8 cellular contexts compared by ENCODE assay signal in genomic region chr10:62016477-62017140, GRCh38.
DNase-seq lines count a peak whose midpoint lies in the region; ATAC-seq and TF ChIP-seq lines count a peak whose summit lies in the region.

No MANE protein-coding gene starts in this region.

- peaks cover 60% of the 10 kb centered on the region for H3K36me3 Mint-ChIP-seq in stimulated activated naive CD8-positive, alpha-beta T cell treated with anti-CD3 and anti-CD28 coated beads, Interleukin-15, Interleukin-2, amounts not matched to agents 100 ng/mL and 50 ng/mL, for 24 hours (ENCODE audit: low read depth)

- peaks cover 9% of the 10 kb centered on the region for H3K9me3 Mint-ChIP-seq in stimulated activated naive CD8-positive, alpha-beta T cell treated with anti-CD3 and anti-CD28 coated beads, Interleukin-15, Interleukin-2, amounts not matched to agents 100 ng/mL and 50 ng/mL, for 24 hours

- H3K4me1 Mint-ChIP-seq in stimulated activated naive CD8-positive, alpha-beta T cell treated with anti-CD3 and anti-CD28 coated beads, Interleukin-15, Interleukin-2, amounts not matched to agents 100 ng/mL and 50 ng/mL, for 24 hours (ENCODE audit: low read depth): peaks cover 54% of the 10 kb centered on the region

- H3K4me3 ChIP-seq in esophagus muscularis mucosa (no peak overlapping the region), vagina (no peak overlapping the region), body of pancreas (no peak overlapping the region)

- H3K36me3 ChIP-seq in esophagus muscularis mucosa: peaks cover 0 to 3% (median 0%) of the 10 kb centered on the region in 4 donors
- H3K36me3 ChIP-seq in vagina: no peaks in the 10 kb centered on the region
- no peaks in the 10 kb centered on the region for H3K36me3 ChIP-seq in body of pancreas (replicated peaks in 1 of 2; ENCODE audit: insufficient read depth in 1 of 2, low read depth in 2 of 2)

- intact Hi-C loops in esophagus muscularis mucosa (cut with DNase I): no loop called here
- intact Hi-C loops in vagina (cut with DNase I): no loop called here
- intact Hi-C loops in body of pancreas (cut with DNase I): no loop called here

- TF ChIP-seq CTCF in esophagus muscularis mucosa (IDR thresholded peaks at IDR 0.05): no peak
- no peak for TF ChIP-seq CTCF in vagina (IDR thresholded peaks at IDR 0.05)
- TF ChIP-seq CTCF in GM13977 (IDR thresholded peaks at IDR 0.05; ENCODE audit: extremely low read depth, insufficient read depth, missing control alignments): no peak
- no peak for TF ChIP-seq CTCF in body of pancreas (IDR thresholded peaks at IDR 0.05)

- H3K27ac Mint-ChIP-seq in stimulated activated naive CD8-positive, alpha-beta T cell treated with anti-CD3 and anti-CD28 coated beads, Interleukin-15, Interleukin-2, amounts not matched to agents 100 ng/mL and 50 ng/mL, for 24 hours: peak overlapping the region; percentile 83

- H3K27me3 Mint-ChIP-seq in stimulated activated naive CD8-positive, alpha-beta T cell treated with anti-CD3 and anti-CD28 coated beads, Interleukin-15, Interleukin-2, amounts not matched to agents 100 ng/mL and 50 ng/mL, for 24 hours: no peaks in the 10 kb centered on the region

- H3K27ac ChIP-seq in esophagus muscularis mucosa (replicated peaks in 1 of 4) (peak overlapping the region; percentile 64 to 80 (median 78)), vagina (peak overlapping the region; percentile 35), body of pancreas (peak overlapping the region in 1 of 4 donors; percentile 69)

- TF ChIP-seq POLR2A in esophagus muscularis mucosa (IDR thresholded peaks at IDR 0.05; ENCODE audit: low read depth) (no peak), vagina (IDR thresholded peaks at IDR 0.05) (no peak), body of pancreas (IDR thresholded peaks at IDR 0.05) (no peak)

- H3K4me3 Mint-ChIP-seq in stimulated activated naive CD8-positive, alpha-beta T cell treated with anti-CD3 and anti-CD28 coated beads, Interleukin-15, Interleukin-2, amounts not matched to agents 100 ng/mL and 50 ng/mL, for 24 hours: no peak overlapping the region

- H3K9me3 ChIP-seq in esophagus muscularis mucosa (no peaks in the 10 kb centered on the region), vagina (no peaks in the 10 kb centered on the region), body of pancreas (no peaks in the 10 kb centered on the region)

- no peak for DNase-seq in stimulated activated naive CD8-positive, alpha-beta T cell treated with anti-CD3 and anti-CD28 coated beads, Interleukin-15, Interleukin-2, amounts not matched to agents 100 U/mL and 50 U/mL, for 24 hours
- no peak for DNase-seq in esophagus muscularis mucosa (ENCODE audit: extremely low spot score)
- DNase-seq in vagina (ENCODE audit: extremely low spot score in 2 of 2): no peak
- DNase-seq in GM13977 (ENCODE audit: low spot score): no peak
- DNase-seq in activated CD8-positive, alpha-beta memory T cell treated with anti-CD3 and anti-CD28 coated beads for 24 hours: no peak
- no peak for DNase-seq in body of pancreas

- ATAC-seq in stimulated activated naive CD8-positive, alpha-beta T cell treated with anti-CD3 and anti-CD28 coated beads, Interleukin-15, Interleukin-2, amounts not matched to agents 100 U/mL and 50 U/mL, for 24 hours: no peak
- ATAC-seq in HG03280 (IDR thresholded peaks at IDR 0.05; ENCODE audit: unreplicated experiment) (peak; percentile 61), body of pancreas (no peak)

- TF ChIP-seq EP300 in esophagus muscularis mucosa (IDR thresholded peaks at IDR 0.05): no peak

- in situ Hi-C loops in GM13977 (cut with MboI; ENCODE audit: low pct_unique_long_range_greater_than_20kb, low sequenced_read_pairs, unreplicated experiment): loop anchor here (10.0 kb wide), 1 partner anchor 112 kb away; the partner anchor contains the start of gene ARID5B

- no peaks in the 10 kb centered on the region for H3K27me3 ChIP-seq in esophagus muscularis mucosa
- H3K27me3 ChIP-seq in vagina: no peaks in the 10 kb centered on the region
- H3K27me3 ChIP-seq in body of pancreas: no peaks in the 10 kb centered on the region

- WGBS in esophagus muscularis mucosa: 44% methylated on average over 4 of the region's 4 CpGs
- 83% methylated on average over 4 of the region's 4 CpGs for WGBS in body of pancreas, 2 donors

- peaks cover 51 to 60% (median 55%) of the 10 kb centered on the region in 4 donors for H3K4me1 ChIP-seq in esophagus muscularis mucosa
- peaks cover 43% of the 10 kb centered on the region for H3K4me1 ChIP-seq in vagina
- H3K4me1 ChIP-seq in body of pancreas: peaks cover 11% of the 10 kb centered on the region
